Comparison of ENCODE assay signal across 1 cellular context in the genomic region with DNA sequence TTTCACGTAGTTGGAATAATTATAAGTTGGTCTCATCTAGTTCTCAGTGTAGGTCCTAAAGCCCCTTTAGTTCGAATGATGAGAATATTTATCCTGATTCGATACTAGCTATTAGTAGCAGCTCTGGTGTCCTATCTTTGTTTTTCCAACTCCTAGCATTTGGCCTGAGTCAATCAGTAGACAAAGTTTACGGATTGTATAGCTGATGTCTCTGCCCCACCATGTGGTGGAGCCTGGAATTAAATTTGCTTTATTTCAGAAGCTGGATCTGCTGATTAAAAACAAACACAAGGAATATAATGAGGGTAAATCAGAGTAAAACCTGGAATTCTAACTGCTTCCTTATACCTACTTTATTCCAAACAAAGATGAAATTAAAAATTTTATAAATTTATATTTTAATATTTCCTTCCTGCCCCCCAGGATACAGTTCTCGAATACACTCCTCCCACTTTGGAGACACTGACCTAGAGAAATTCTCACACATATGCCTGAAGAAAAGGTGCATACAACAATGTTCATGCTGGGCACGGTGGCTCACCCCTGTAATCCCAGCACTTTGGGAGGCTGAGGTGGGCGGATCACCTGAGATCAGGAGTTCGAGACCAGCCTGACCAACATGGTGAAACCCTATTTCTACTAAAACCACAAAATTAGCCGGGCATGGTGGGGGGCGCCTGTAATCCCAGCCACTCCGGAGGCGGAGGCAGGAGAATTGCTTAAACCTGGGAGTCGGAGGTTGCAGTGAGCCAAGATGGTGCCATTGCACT.
A peak's percentile ranks its signal among the peaks of the same experiment; 100 is the strongest.
TF ChIP-seq lines count a peak whose summit lies in the region.

No MANE protein-coding gene starts in this region.

TF ChIP-seq in HepG2, 621 proteins besides CTCF, POLR2A, EP300 and RAD21 (continued from another document and continues in another):
- no peak for TF ChIP-seq PAXIP1 (CRISPR knock-in tag; conservative IDR thresholded peaks at IDR 0.05)
- no peak for TF ChIP-seq CHCHD3 (CRISPR knock-in tag; IDR thresholded peaks at IDR 0.05)
- no peak for TF ChIP-seq ZFAT (CRISPR knock-in tag; conservative IDR thresholded peaks at IDR 0.05)
- no peak for TF ChIP-seq PAWR (CRISPR knock-in tag; IDR thresholded peaks at IDR 0.05; ENCODE audit: borderline replicate concordance)
- TF ChIP-seq, protein P1, sequence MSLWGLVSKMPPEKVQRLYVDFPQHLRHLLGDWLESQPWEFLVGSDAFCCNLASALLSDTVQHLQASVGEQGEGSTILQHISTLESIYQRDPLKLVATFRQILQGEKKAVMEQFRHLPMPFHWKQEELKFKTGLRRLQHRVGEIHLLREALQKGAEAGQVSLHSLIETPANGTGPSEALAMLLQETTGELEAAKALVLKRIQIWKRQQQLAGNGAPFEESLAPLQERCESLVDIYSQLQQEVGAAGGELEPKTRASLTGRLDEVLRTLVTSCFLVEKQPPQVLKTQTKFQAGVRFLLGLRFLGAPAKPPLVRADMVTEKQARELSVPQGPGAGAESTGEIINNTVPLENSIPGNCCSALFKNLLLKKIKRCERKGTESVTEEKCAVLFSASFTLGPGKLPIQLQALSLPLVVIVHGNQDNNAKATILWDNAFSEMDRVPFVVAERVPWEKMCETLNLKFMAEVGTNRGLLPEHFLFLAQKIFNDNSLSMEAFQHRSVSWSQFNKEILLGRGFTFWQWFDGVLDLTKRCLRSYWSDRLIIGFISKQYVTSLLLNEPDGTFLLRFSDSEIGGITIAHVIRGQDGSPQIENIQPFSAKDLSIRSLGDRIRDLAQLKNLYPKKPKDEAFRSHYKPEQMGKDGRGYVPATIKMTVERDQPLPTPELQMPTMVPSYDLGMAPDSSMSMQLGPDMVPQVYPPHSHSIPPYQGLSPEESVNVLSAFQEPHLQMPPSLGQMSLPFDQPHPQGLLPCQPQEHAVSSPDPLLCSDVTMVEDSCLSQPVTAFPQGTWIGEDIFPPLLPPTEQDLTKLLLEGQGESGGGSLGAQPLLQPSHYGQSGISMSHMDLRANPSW (CRISPR knock-in tag; IDR thresholded peaks at IDR 0.05; ENCODE audit: borderline replicate concordance): no peak
- TF ChIP-seq SALL1 (CRISPR knock-in tag; IDR thresholded peaks at IDR 0.05): no peak
- no peak for TF ChIP-seq ZNF749 (CRISPR knock-in tag; IDR thresholded peaks at IDR 0.05; ENCODE audit: borderline replicate concordance)
- TF ChIP-seq HDAC2 (CRISPR knock-in tag; IDR thresholded peaks at IDR 0.05): no peak
- no peak for TF ChIP-seq ZNF124 (CRISPR knock-in tag; IDR thresholded peaks at IDR 0.05)
- TF ChIP-seq RNF2 (conservative IDR thresholded peaks at IDR 0.05; ENCODE audit: low read depth): no peak
- TF ChIP-seq, protein P2, sequence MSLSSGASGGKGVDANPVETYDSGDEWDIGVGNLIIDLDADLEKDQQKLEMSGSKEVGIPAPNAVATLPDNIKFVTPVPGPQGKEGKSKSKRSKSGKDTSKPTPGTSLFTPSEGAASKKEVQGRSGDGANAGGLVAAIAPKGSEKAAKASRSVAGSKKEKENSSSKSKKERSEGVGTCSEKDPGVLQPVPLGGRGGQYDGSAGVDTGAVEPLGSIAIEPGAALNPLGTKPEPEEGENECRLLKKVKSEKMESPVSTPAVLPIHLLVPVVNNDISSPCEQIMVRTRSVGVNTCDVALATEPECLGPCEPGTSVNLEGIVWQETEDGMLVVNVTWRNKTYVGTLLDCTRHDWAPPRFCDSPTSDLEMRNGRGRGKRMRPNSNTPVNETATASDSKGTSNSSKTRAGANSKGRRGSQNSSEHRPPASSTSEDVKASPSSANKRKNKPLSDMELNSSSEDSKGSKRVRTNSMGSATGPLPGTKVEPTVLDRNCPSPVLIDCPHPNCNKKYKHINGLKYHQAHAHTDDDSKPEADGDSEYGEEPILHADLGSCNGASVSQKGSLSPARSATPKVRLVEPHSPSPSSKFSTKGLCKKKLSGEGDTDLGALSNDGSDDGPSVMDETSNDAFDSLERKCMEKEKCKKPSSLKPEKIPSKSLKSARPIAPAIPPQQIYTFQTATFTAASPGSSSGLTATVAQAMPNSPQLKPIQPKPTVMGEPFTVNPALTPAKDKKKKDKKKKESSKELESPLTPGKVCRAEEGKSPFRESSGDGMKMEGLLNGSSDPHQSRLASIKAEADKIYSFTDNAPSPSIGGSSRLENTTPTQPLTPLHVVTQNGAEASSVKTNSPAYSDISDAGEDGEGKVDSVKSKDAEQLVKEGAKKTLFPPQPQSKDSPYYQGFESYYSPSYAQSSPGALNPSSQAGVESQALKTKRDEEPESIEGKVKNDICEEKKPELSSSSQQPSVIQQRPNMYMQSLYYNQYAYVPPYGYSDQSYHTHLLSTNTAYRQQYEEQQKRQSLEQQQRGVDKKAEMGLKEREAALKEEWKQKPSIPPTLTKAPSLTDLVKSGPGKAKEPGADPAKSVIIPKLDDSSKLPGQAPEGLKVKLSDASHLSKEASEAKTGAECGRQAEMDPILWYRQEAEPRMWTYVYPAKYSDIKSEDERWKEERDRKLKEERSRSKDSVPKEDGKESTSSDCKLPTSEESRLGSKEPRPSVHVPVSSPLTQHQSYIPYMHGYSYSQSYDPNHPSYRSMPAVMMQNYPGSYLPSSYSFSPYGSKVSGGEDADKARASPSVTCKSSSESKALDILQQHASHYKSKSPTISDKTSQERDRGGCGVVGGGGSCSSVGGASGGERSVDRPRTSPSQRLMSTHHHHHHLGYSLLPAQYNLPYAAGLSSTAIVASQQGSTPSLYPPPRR (CRISPR knock-in tag; IDR thresholded peaks at IDR 0.05; ENCODE audit: borderline replicate concordance): no peak
- no peak for TF ChIP-seq SAFB2 (CRISPR knock-in tag; IDR thresholded peaks at IDR 0.05; ENCODE audit: borderline replicate concordance, low read depth)
- TF ChIP-seq AFF4 (CRISPR knock-in tag; IDR thresholded peaks at IDR 0.05): no peak
- 0 out of 2 replicates have a peak, but pooled peaks have one; percentile 46 for TF ChIP-seq HOXA5 (CRISPR knock-in tag; IDR thresholded peaks at IDR 0.05)
- no peak for TF ChIP-seq ZNF703 (CRISPR knock-in tag; IDR thresholded peaks at IDR 0.05; ENCODE audit: borderline replicate concordance)
- TF ChIP-seq ZBTB38 (CRISPR knock-in tag; IDR thresholded peaks at IDR 0.05): no peak
- TF ChIP-seq ZIK1 (CRISPR knock-in tag; IDR thresholded peaks at IDR 0.05; ENCODE audit: borderline replicate concordance, low read depth): no peak
- no peak for TF ChIP-seq ZNF432 (CRISPR knock-in tag; IDR thresholded peaks at IDR 0.05; ENCODE audit: borderline replicate concordance)
- peak; percentile 87 for TF ChIP-seq SMC3 (IDR thresholded peaks at IDR 0.05; ENCODE audit: low read length)
- TF ChIP-seq GATA4 (IDR thresholded peaks at IDR 0.05; ENCODE audit: borderline replicate concordance, low read depth): no peak
- TF ChIP-seq, protein P3, sequence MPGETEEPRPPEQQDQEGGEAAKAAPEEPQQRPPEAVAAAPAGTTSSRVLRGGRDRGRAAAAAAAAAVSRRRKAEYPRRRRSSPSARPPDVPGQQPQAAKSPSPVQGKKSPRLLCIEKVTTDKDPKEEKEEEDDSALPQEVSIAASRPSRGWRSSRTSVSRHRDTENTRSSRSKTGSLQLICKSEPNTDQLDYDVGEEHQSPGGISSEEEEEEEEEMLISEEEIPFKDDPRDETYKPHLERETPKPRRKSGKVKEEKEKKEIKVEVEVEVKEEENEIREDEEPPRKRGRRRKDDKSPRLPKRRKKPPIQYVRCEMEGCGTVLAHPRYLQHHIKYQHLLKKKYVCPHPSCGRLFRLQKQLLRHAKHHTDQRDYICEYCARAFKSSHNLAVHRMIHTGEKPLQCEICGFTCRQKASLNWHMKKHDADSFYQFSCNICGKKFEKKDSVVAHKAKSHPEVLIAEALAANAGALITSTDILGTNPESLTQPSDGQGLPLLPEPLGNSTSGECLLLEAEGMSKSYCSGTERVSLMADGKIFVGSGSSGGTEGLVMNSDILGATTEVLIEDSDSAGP (CRISPR knock-in tag; IDR thresholded peaks at IDR 0.05; ENCODE audit: borderline replicate concordance): no peak
- TF ChIP-seq RXRB (CRISPR knock-in tag; IDR thresholded peaks at IDR 0.05; ENCODE audit: borderline replicate concordance): peak; percentile 57; the same call in 1 of the 2 replicates
- TF ChIP-seq RARA (CRISPR knock-in tag; IDR thresholded peaks at IDR 0.05): 0 out of 2 replicates have a peak, but pooled peaks have one; percentile 10
- no peak for TF ChIP-seq ZNF709 (CRISPR knock-in tag; IDR thresholded peaks at IDR 0.05)
- no peak for TF ChIP-seq GLMP (CRISPR knock-in tag; IDR thresholded peaks at IDR 0.05; ENCODE audit: borderline replicate concordance)
- TF ChIP-seq HDAC6 (IDR thresholded peaks at IDR 0.05; ENCODE audit: low read depth, low read length): no peak
- TF ChIP-seq ZNF598 (CRISPR knock-in tag; IDR thresholded peaks at IDR 0.05; ENCODE audit: borderline replicate concordance): no peak
- TF ChIP-seq ZNF564 (CRISPR knock-in tag; IDR thresholded peaks at IDR 0.05): no peak
- no peak for TF ChIP-seq ZBTB42 (CRISPR knock-in tag; IDR thresholded peaks at IDR 0.05)
